Comparison of ENCODE assay signal across 8 cellular contexts in genomic region chr1:209860293-209860881, GRCh38. TPM values are rescaled to one million over a fixed set of nuclear protein-coding genes. Genes with fewer than 3 reads are reported as not detected.
DNase-seq lines count a peak whose midpoint lies in the region; ATAC-seq and TF ChIP-seq lines count a peak whose summit lies in the region.

No MANE protein-coding gene starts in this region.

- no peaks in the 10 kb centered on the region for H3K36me3 Mint-ChIP-seq in brain

- no peak overlapping the region for H3K27ac Mint-ChIP-seq in brain

- TF ChIP-seq CTCF in AG04450 (IDR thresholded peaks at IDR 0.05; ENCODE audit: low read depth, low read length) = peak; percentile 93
- TF ChIP-seq CTCF in brain (conservative IDR thresholded peaks at IDR 0.05) = peak; percentile 92 to 94

- no peaks in the 10 kb centered on the region for H3K9me3 Mint-ChIP-seq in brain

- no peaks in the 10 kb centered on the region for H3K27me3 ChIP-seq in AG04450 (ENCODE audit: control insufficient read depth, insufficient read depth, low read length)

- H3K4me3 Mint-ChIP-seq in brain = no peak overlapping the region

- CTCF ChIA-PET in AG04450 (lab: Charles Lee) = interaction anchor here (0.6 to 10.4 kb wide), 39 partner anchors 10 to 541 kb away, joined by 3 to 253 read pairs (median 4); partner anchors contain the start of gene UTP25

- no peak overlapping the region for H3K27ac ChIP-seq in AG04450 (ENCODE audit: low read depth, low read length)

- no peak overlapping the region for H3K4me3 ChIP-seq in AG04450 (ENCODE audit: low read depth, low read length)

- peaks cover 4% of the 10 kb centered on the region for H3K9me3 ChIP-seq in AG04450 (ENCODE audit: control insufficient read depth, insufficient read depth, low read length)

- peaks cover 8% of the 10 kb centered on the region for H3K27me3 Mint-ChIP-seq in brain

- DNase-seq in AG04450 (ENCODE audit: low read depth, low spot score) (no peak), NCI-H2107 (lab: John Stamatoyannopoulos, UW) (peak; percentile 93), UCSD-AML1 (lab: John Stamatoyannopoulos, UW; ENCODE audit: unreplicated experiment) (peak; percentile 68), inferior parietal cortex (ENCODE audit: extremely low spot score) (peak; percentile 92)
- DNase-seq in stimulated activated CD4-positive, alpha-beta T cell treated with anti-CD3 and anti-CD28 coated beads, Interleukin-1b, Interleukin-23, amount 100 ng/mL, for 1 hour (ENCODE audit: low read depth in 2 of 2) = peak; percentile 29 to 51

- POLR2A ChIA-PET in AG04450 (lab: Yijun Ruan, JAX) = interaction anchor here (0.6 kb wide), 1 partner anchor 423 kb away, joined by 4 read pairs; no protein-coding TSS in a partner anchor

- ATAC-seq in GM18511 (IDR thresholded peaks at IDR 0.05; ENCODE audit: unreplicated experiment) = peak; percentile 96
- peak; percentile 97 for ATAC-seq in HG02981 (IDR thresholded peaks at IDR 0.05; ENCODE audit: unreplicated experiment)

- peaks cover 33% of the 10 kb centered on the region for H3K4me1 Mint-ChIP-seq in brain

RNA-seq across cellular contexts. Expression of gene UTP25, which starts 32.6 kb away (rescaled TPM):
- polyA plus RNA-seq in AG04450 (2011; rRNA removed) (7.5 and 8.6 TPM in 2 replicates), brain (ENCODE audit: insufficient read depth, low read depth, low replicate concordance) (3.1 TPM)
- polyA minus RNA-seq in AG04450 (2011; rRNA and poly(A)+ RNA removed) = 9.4 and 10.8 TPM in 2 replicates

RNA-seq across cellular contexts. Expression of gene IRF6, which starts 54.4 kb away (rescaled TPM):
- 0.67 and 1.0 TPM in 2 replicates for polyA plus RNA-seq in AG04450 (2011; rRNA removed)
- polyA minus RNA-seq in AG04450 (2011; rRNA and poly(A)+ RNA removed) = 1.6 and 2.1 TPM in 2 replicates
- polyA plus RNA-seq in brain (ENCODE audit: insufficient read depth, low read depth, low replicate concordance) = 94.7 TPM

Comparison
In these comparisons a context has a peak if more than half of its experiments do, and no peak if none do; other contexts are left out.
1. RNA of gene IRF6, which starts 54.4 kb away (polyA plus RNA-seq): 94.7 TPM in brain (single experiment); 0.67 to 1.0 TPM in AG04450; every median in the first group is over 10 times any median in the second.